Comparison of ENCODE assay signal across 1 cellular context in genomic region chr3:54634122-54634469, GRCh38.
TF ChIP-seq lines count a peak whose summit lies in the region.

No MANE protein-coding gene starts in this region.

TF ChIP-seq in WTC11, 78 proteins besides CTCF, POLR2A, EP300 and RAD21 (continued from another document):
- TF ChIP-seq ZSCAN18 (CRISPR knock-in tag; IDR thresholded peaks at IDR 0.05) = no peak
- TF ChIP-seq FOXJ3 (CRISPR knock-in tag; IDR thresholded peaks at IDR 0.05; ENCODE audit: borderline replicate concordance) = no peak
- TF ChIP-seq, protein P1, sequence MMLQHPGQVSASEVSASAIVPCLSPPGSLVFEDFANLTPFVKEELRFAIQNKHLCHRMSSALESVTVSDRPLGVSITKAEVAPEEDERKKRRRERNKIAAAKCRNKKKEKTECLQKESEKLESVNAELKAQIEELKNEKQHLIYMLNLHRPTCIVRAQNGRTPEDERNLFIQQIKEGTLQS (CRISPR knock-in tag; conservative IDR thresholded peaks at IDR 0.05) = no peak
- TF ChIP-seq, protein P2, sequence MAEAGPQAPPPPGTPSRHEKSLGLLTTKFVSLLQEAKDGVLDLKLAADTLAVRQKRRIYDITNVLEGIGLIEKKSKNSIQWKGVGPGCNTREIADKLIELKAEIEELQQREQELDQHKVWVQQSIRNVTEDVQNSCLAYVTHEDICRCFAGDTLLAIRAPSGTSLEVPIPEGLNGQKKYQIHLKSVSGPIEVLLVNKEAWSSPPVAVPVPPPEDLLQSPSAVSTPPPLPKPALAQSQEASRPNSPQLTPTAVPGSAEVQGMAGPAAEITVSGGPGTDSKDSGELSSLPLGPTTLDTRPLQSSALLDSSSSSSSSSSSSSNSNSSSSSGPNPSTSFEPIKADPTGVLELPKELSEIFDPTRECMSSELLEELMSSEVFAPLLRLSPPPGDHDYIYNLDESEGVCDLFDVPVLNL (CRISPR knock-in tag; IDR thresholded peaks at IDR 0.05; ENCODE audit: borderline replicate concordance, low read depth) = no peak
- TF ChIP-seq HMGA2 (CRISPR knock-in tag; IDR thresholded peaks at IDR 0.05) = no peak
- TF ChIP-seq, protein P3, sequence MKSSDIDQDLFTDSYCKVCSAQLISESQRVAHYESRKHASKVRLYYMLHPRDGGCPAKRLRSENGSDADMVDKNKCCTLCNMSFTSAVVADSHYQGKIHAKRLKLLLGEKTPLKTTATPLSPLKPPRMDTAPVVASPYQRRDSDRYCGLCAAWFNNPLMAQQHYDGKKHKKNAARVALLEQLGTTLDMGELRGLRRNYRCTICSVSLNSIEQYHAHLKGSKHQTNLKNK (CRISPR knock-in tag; IDR thresholded peaks at IDR 0.05) = peak; percentile 61; the same call in 1 of the 2 replicates
- TF ChIP-seq KAT7 (CRISPR knock-in tag; IDR thresholded peaks at IDR 0.05; ENCODE audit: borderline replicate concordance) = no peak
- no peak for TF ChIP-seq RORB (CRISPR knock-in tag; IDR thresholded peaks at IDR 0.05)
- TF ChIP-seq ATF1 (CRISPR knock-in tag; IDR thresholded peaks at IDR 0.05) = no peak
- TF ChIP-seq CBFB (CRISPR knock-in tag; IDR thresholded peaks at IDR 0.05; ENCODE audit: low read depth) = no peak
- no peak for TF ChIP-seq GTF2I (CRISPR knock-in tag; conservative IDR thresholded peaks at IDR 0.05)
- TF ChIP-seq ZNF396 (CRISPR knock-in tag; IDR thresholded peaks at IDR 0.05; ENCODE audit: borderline replicate concordance) = no peak
- TF ChIP-seq, protein P4, sequence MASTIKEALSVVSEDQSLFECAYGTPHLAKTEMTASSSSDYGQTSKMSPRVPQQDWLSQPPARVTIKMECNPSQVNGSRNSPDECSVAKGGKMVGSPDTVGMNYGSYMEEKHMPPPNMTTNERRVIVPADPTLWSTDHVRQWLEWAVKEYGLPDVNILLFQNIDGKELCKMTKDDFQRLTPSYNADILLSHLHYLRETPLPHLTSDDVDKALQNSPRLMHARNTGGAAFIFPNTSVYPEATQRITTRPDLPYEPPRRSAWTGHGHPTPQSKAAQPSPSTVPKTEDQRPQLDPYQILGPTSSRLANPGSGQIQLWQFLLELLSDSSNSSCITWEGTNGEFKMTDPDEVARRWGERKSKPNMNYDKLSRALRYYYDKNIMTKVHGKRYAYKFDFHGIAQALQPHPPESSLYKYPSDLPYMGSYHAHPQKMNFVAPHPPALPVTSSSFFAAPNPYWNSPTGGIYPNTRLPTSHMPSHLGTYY (CRISPR knock-in tag; IDR thresholded peaks at IDR 0.05) = peak; percentile 94
- peak; percentile 68 for TF ChIP-seq ZNF671 (CRISPR knock-in tag; IDR thresholded peaks at IDR 0.05)
- peak; percentile 54; the same call in 1 of the 2 replicates for TF ChIP-seq ZNF425 (CRISPR knock-in tag; conservative IDR thresholded peaks at IDR 0.05)
- no peak; the same call in 1 of the 2 replicates for TF ChIP-seq AR (CRISPR knock-in tag; IDR thresholded peaks at IDR 0.05)
- TF ChIP-seq, protein P5, sequence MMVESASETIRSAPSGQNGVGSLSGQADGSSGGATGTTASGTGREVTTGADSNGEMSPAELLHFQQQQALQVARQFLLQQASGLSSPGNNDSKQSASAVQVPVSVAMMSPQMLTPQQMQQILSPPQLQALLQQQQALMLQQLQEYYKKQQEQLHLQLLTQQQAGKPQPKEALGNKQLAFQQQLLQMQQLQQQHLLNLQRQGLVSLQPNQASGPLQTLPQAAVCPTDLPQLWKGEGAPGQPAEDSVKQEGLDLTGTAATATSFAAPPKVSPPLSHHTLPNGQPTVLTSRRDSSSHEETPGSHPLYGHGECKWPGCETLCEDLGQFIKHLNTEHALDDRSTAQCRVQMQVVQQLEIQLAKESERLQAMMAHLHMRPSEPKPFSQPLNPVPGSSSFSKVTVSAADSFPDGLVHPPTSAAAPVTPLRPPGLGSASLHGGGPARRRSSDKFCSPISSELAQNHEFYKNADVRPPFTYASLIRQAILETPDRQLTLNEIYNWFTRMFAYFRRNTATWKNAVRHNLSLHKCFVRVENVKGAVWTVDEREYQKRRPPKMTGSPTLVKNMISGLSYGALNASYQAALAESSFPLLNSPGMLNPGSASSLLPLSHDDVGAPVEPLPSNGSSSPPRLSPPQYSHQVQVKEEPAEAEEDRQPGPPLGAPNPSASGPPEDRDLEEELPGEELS (CRISPR knock-in tag; IDR thresholded peaks at IDR 0.05) = no peak
- TF ChIP-seq ELF4 (CRISPR knock-in tag; IDR thresholded peaks at IDR 0.05; ENCODE audit: low read depth) = no peak
- no peak for TF ChIP-seq AFF4 (CRISPR knock-in tag; IDR thresholded peaks at IDR 0.05; ENCODE audit: borderline replicate concordance)
- TF ChIP-seq, protein P6, sequence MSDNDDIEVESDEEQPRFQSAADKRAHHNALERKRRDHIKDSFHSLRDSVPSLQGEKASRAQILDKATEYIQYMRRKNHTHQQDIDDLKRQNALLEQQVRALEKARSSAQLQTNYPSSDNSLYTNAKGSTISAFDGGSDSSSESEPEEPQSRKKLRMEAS (CRISPR knock-in tag; IDR thresholded peaks at IDR 0.05) = no peak
- peak; percentile 81 for TF ChIP-seq NFATC4 (CRISPR knock-in tag; IDR thresholded peaks at IDR 0.05)
- TF ChIP-seq ESRRA (CRISPR knock-in tag; IDR thresholded peaks at IDR 0.05; ENCODE audit: borderline replicate concordance) = no peak
